8 cellular contexts compared by ENCODE assay signal in the genomic region with DNA sequence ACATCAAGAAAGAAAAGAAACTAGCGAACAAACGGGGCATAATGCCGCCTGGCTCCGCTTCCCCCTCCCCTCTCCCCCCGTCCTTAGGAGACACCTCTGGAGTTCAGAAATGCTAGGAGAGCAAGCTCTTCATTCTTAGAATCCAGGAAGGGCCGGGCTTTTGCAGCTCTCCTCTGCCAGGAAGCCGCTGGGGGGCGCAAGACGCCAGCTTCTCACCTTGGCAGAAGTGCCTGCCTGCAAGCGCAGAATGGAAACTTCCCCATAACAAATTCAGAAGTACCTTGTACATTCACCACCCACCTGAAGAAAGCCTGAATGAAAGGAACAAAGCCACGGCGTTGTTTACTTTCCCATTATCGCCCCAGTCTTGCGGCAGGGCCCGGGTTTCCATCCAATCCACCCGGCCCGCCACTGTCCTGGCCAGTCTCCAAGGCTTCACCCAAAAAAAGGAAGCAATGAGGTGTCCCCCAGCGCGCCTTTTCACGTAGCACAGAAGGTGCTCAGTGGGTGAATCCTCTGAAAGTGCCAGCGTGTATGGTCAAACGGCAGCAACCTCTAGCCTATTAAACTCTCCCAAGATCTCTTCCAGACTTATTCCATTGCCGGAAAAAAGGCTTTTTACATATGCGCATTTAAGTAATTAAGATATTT. TPM values are rescaled to one million over a fixed set of nuclear protein-coding genes. Genes with fewer than 3 reads are reported as not detected.
DNase-seq lines count a peak whose midpoint lies in the region; ATAC-seq and TF ChIP-seq lines count a peak whose summit lies in the region.

No MANE protein-coding gene starts in this region.

- H3K9me3 ChIP-seq in mammary epithelial cell (replicated peaks; ENCODE audit: insufficient read depth, low read length) (no peaks in the 10 kb centered on the region), skeletal muscle satellite cell (replicated peaks; ENCODE audit: low read length) (no peaks in the 10 kb centered on the region)

- H3K79me2 ChIP-seq in mammary epithelial cell (ENCODE audit: insufficient read depth, low read length): no peaks in the 10 kb centered on the region

- peak overlapping the region; percentile 47 for H2AFZ ChIP-seq in mammary epithelial cell (ENCODE audit: low read depth, low read length)

- dilution Hi-C loops in mammary epithelial cell (cut with HindIII; ENCODE audit: low sequenced_read_pairs): loop anchor here (25.0 kb wide), 1 partner anchor 484 kb away; no protein-coding TSS in a partner anchor

- H3K36me3 ChIP-seq in mammary epithelial cell (ENCODE audit: insufficient read depth, low read length): no peaks in the 10 kb centered on the region
- no peaks in the 10 kb centered on the region for H3K36me3 ChIP-seq in skeletal muscle satellite cell (ENCODE audit: insufficient read depth, low read length)

- peak overlapping the region; percentile 100 for H3K27ac ChIP-seq in C4-2B
- H3K27ac ChIP-seq in mammary epithelial cell (ENCODE audit: insufficient read depth, low read depth, low read length): no peak overlapping the region

- H4K20me1 ChIP-seq in mammary epithelial cell (ENCODE audit: insufficient read depth, low read length): no peaks in the 10 kb centered on the region

- H3K4me2 ChIP-seq in mammary epithelial cell (ENCODE audit: insufficient read depth, low read depth, low read length) (peak overlapping the region; percentile 98), skeletal muscle satellite cell (ENCODE audit: low read length) (peak overlapping the region; percentile 97)

- under 1% methylated on average over 21 of the region's 24 CpGs for WGBS in mammary epithelial cell (ENCODE audit: low coverage, missing lambda C conversion rate)

- CTCF ChIA-PET in HEK293T (lab: Yijun Ruan, JAX) (interaction anchor here (0.6 to 5.2 kb wide), 28 partner anchors 9 to 945 kb away, joined by 3 to 74 read pairs (median 4); no protein-coding TSS in a partner anchor), mammary epithelial cell (lab: Charles Lee; ENCODE audit: low non-redundant PET) (interaction anchor here (0.6 to 0.9 kb wide), 5 partner anchors 212 to 1176 kb away, joined by 3 to 5 read pairs (median 4); no protein-coding TSS in a partner anchor)

- H3K4me3 ChIP-seq in WI38 (ENCODE audit: low read depth, low read length): no peak overlapping the region
- peak overlapping the region; percentile 1 to 31 (median 19) for H3K4me3 ChIP-seq in mammary epithelial cell (replicated peaks in 1 of 3; ENCODE audit: insufficient read depth in 1 of 3, low read depth in 2 of 3, low read length in 3 of 3)
- H3K4me3 ChIP-seq in skeletal muscle satellite cell (ENCODE audit: low read length): peak overlapping the region; percentile 48

- intact Hi-C loops in mammary epithelial cell (cut with micrococcal nuclease): loop anchor here (1.0 to 10.0 kb wide), 3 partner anchors 192 to 499 kb away; no protein-coding TSS in a partner anchor

- no TSS peak for BruUV-seq in mammary epithelial cell (replicated peaks; lab: Mats Ljungman, UMichigan)

- peak; percentile 94 for TF ChIP-seq CTCF in C4-2B (conservative IDR thresholded peaks at IDR 0.05)
- peak; percentile 59 for TF ChIP-seq CTCF in WI38 (IDR thresholded peaks at IDR 0.05; ENCODE audit: low read depth, low read length)
- TF ChIP-seq CTCF in mammary epithelial cell (conservative IDR thresholded peaks at IDR 0.05 in 1 of 2, IDR thresholded peaks at IDR 0.05 in 1 of 2; ENCODE audit: extremely low read depth in 1 of 2, insufficient read depth in 1 of 2, low read depth in 1 of 2, low read length in 2 of 2): peak; percentile 84 to 95

- in situ Hi-C loops in mammary epithelial cell (cut with MboI; ENCODE audit: low sequenced_read_pairs in 2 of 2): loop anchor here (5.0 to 10.0 kb wide), 2 partner anchors 372 to 499 kb away; no protein-coding TSS in a partner anchor

- H3K4me1 ChIP-seq in mammary epithelial cell (ENCODE audit: insufficient read depth, low read length) (peaks cover 35% of the 10 kb centered on the region), skeletal muscle satellite cell (ENCODE audit: control insufficient read depth, insufficient read depth, low read length) (peaks cover 43% of the 10 kb centered on the region)

- H3K9ac ChIP-seq in mammary epithelial cell (ENCODE audit: insufficient read depth, low read length): no peak overlapping the region
- no peak overlapping the region for H3K9ac ChIP-seq in skeletal muscle satellite cell (ENCODE audit: low read depth, low read length)

- POLR2A ChIA-PET in HEK293T (lab: Yijun Ruan, JAX): interaction anchor here (0.7 to 1.5 kb wide), 4 partner anchors 10 to 497 kb away, joined by 3 to 4 read pairs (median 4); no protein-coding TSS in a partner anchor

- no peak for ATAC-seq in HG03565 (IDR thresholded peaks at IDR 0.05; ENCODE audit: unreplicated experiment)

- DNase-seq in HEK293T (ENCODE audit: extremely low spot score) (peak; percentile 68), NCI-H2171 treated with DMSO at 0.1 percent for 48 hours (lab: John Stamatoyannopoulos, UW) (peak; percentile 92), mammary epithelial cell (peak; percentile 72), iPS-NIHi7 (ENCODE audit: extremely low spot score) (peak; percentile 71)

- H3K27me3 ChIP-seq in mammary epithelial cell (ENCODE audit: insufficient read depth, low read length) (peaks cover 2% of the 10 kb centered on the region), skeletal muscle satellite cell (ENCODE audit: control insufficient read depth, insufficient read depth, low read length) (peaks cover 28% of the 10 kb centered on the region)

TF ChIP-seq in HEK293T, 16 proteins besides CTCF, POLR2A, EP300 and RAD21:
- TF ChIP-seq SUZ12 (IDR thresholded peaks at IDR 0.05) (no peak), FOXA1 (IDR thresholded peaks at IDR 0.05) (no peak), CTBP1 (IDR thresholded peaks at IDR 0.05; ENCODE audit: borderline replicate concordance) (no peak), TARDBP (IDR thresholded peaks at IDR 0.05) (no peak), BHLHE40 (IDR thresholded peaks at IDR 0.05; ENCODE audit: borderline replicate concordance) (no peak), PKNOX1 (IDR thresholded peaks at IDR 0.05) (no peak), SP1 (IDR thresholded peaks at IDR 0.05) (no peak), ZNF384 (IDR thresholded peaks at IDR 0.05) (no peak), ARNT (IDR thresholded peaks at IDR 0.05) (no peak), LEF1 (IDR thresholded peaks at IDR 0.05; ENCODE audit: borderline replicate concordance) (no peak), L3MBTL2 (conservative IDR thresholded peaks at IDR 0.05) (no peak), FOXK2 (IDR thresholded peaks at IDR 0.05) (no peak), HDGF (IDR thresholded peaks at IDR 0.05; ENCODE audit: borderline replicate concordance) (no peak), FOXM1 (IDR thresholded peaks at IDR 0.05; ENCODE audit: borderline replicate concordance) (no peak)

RNA-seq across cellular contexts. Expression of gene GADD45G, which starts 1.7 kb away (rescaled TPM):
- 1 to 10 TPM in 1 of 2 donors, not detected in 1; 1.0 TPM for total RNA-seq in mammary epithelial cell
- 0.08 TPM for polyA plus RNA-seq in mammary epithelial cell
- not detected for polyA minus RNA-seq in mammary epithelial cell
- total RNA-seq in skeletal muscle satellite cell (2012; rRNA removed): 0.76 and 1.5 TPM in 2 replicates
